8 cellular contexts compared by ENCODE assay signal in genomic region chr17:2050246-2050866, GRCh38. TPM values are rescaled to one million over a fixed set of nuclear protein-coding genes. Genes with fewer than 3 reads are reported as not detected.
DNase-seq lines count a peak whose midpoint lies in the region; ATAC-seq and TF ChIP-seq lines count a peak whose summit lies in the region.

No MANE protein-coding gene starts in this region.

- DNase-seq in DMS153 (lab: John Stamatoyannopoulos, UW) (peak; percentile 21), NCI-H2171 treated with DMSO at 0.1 percent for 48 hours (lab: John Stamatoyannopoulos, UW) (peak; percentile 70), myocyte (ENCODE audit: low read depth) (peak; percentile 65), suprapubic skin (ENCODE audit: low spot score in 2 of 2) (peak in 1 of 2 donors; percentile 84)
- DNase-seq in activated CD8-positive, alpha-beta memory T cell treated with anti-CD3 and anti-CD28 coated beads for 24 hours: peak; percentile 90

- WGBS in esophagus, 2 donors: 0 to 2% methylated on average over 32 to 72 of the region's 72 CpGs
- WGBS in suprapubic skin: no CpG with 5 or more reads among the region's 72 CpGs

- ATAC-seq in GM18873 (IDR thresholded peaks at IDR 0.05; ENCODE audit: low FRiP score, unreplicated experiment): no peak

- H3K27ac ChIP-seq in HEK293 (ENCODE audit: extremely low read depth, low read depth, low read length) (no peak overlapping the region; the same call in 1 of the 2 replicates), esophagus (ENCODE audit: low read depth in 2 of 2, low read length in 1 of 2) (peak overlapping the region in 1 of 2 donors; percentile 22), suprapubic skin (peak overlapping the region; percentile 48)

- CTCF ChIA-PET in HEK293 (lab: Yijun Ruan, JAX): interaction anchor here (1.9 kb wide), 1 partner anchor 194 kb away, joined by 5 read pairs; no protein-coding TSS in a partner anchor

- TF ChIP-seq CTCF in HEK293 (tag by site-specific recombination; IDR thresholded peaks at IDR 0.05): no peak
- no peak for TF ChIP-seq CTCF in suprapubic skin (IDR thresholded peaks at IDR 0.05)

- H3K9me3 ChIP-seq in HEK293 (ENCODE audit: control insufficient read depth, insufficient read depth, low read depth, low read length): no peaks in the 10 kb centered on the region
- H3K9me3 ChIP-seq in esophagus (ENCODE audit: control insufficient read depth in 2 of 2, insufficient read depth in 1 of 2, low read depth in 1 of 2, low read length in 1 of 2): peaks cover 0 to 2% of the 10 kb centered on the region in 2 donors
- no peaks in the 10 kb centered on the region for H3K9me3 ChIP-seq in suprapubic skin

- no peak for TF ChIP-seq EP300 in suprapubic skin (IDR thresholded peaks at IDR 0.05)

- H3K4me1 ChIP-seq in HEK293 (ENCODE audit: control insufficient read depth, insufficient read depth, low read length) (peaks cover 10% of the 10 kb centered on the region), esophagus (ENCODE audit: control insufficient read depth in 2 of 2, insufficient read depth in 2 of 2, low read length in 1 of 2) (peaks cover 3 to 17% of the 10 kb centered on the region in 2 donors), suprapubic skin (peaks cover 52% of the 10 kb centered on the region)

- no peaks in the 10 kb centered on the region; a peak in 1 of 3 replicates for H3K36me3 ChIP-seq in HEK293 (ENCODE audit: control insufficient read depth in 2 of 2, insufficient read depth in 1 of 2, low read length in 2 of 2)
- H3K36me3 ChIP-seq in esophagus (ENCODE audit: control insufficient read depth in 2 of 2, insufficient read depth in 2 of 2, low read length in 1 of 2): no peaks in the 10 kb centered on the region
- H3K36me3 ChIP-seq in suprapubic skin: no peaks in the 10 kb centered on the region

- no peak for TF ChIP-seq POLR2A in suprapubic skin (IDR thresholded peaks at IDR 0.05)

- POLR2A ChIA-PET in HEK293 (lab: Yijun Ruan, JAX): interaction anchor here (1.0 kb wide), 1 partner anchor 334 kb away, joined by 3 read pairs; no protein-coding TSS in a partner anchor

- H3K4me3 ChIP-seq in HEK293 (ENCODE audit: low read depth, low read length): peak overlapping the region; percentile 35
- H3K4me3 ChIP-seq in esophagus (ENCODE audit: low read depth in 1 of 2, low read length in 2 of 2): peak overlapping the region; percentile 58 to 69
- peak overlapping the region; percentile 85 for H3K4me3 ChIP-seq in suprapubic skin

- H3K27me3 ChIP-seq in esophagus (ENCODE audit: control insufficient read depth in 1 of 2, insufficient read depth in 2 of 2, low read length in 2 of 2): peaks cover 0 to 2% of the 10 kb centered on the region in 2 donors
- H3K27me3 ChIP-seq in suprapubic skin: peaks cover 28% of the 10 kb centered on the region

TF ChIP-seq in HEK293, 187 proteins besides CTCF, POLR2A, EP300 and RAD21 (continues in another document):
- TF ChIP-seq SP3 (tag by site-specific recombination; IDR thresholded peaks at IDR 0.05): peak; percentile 65
- TF ChIP-seq KLF10 (tag by site-specific recombination; IDR thresholded peaks at IDR 0.05): peak; percentile 82
- no peak for TF ChIP-seq ZNF560 (tag by site-specific recombination; IDR thresholded peaks at IDR 0.05; ENCODE audit: borderline replicate concordance)
- TF ChIP-seq GLIS2 (tag by site-specific recombination; IDR thresholded peaks at IDR 0.05): peak; percentile 84
- TF ChIP-seq ZNF677 (tag by site-specific recombination; IDR thresholded peaks at IDR 0.05): peak; percentile 50; the same call in 1 of the 2 replicates
- peak; percentile 72 for TF ChIP-seq ZNF335 (tag by site-specific recombination; conservative IDR thresholded peaks at IDR 0.05)
- TF ChIP-seq KLF9 (tag by site-specific recombination; IDR thresholded peaks at IDR 0.05; ENCODE audit: low read depth): peak; percentile 73
- no peak for TF ChIP-seq ZNF350 (tag by site-specific recombination; IDR thresholded peaks at IDR 0.05)
- peak; percentile 58; the same call in 1 of the 2 replicates for TF ChIP-seq ZNF423 (tag by site-specific recombination; IDR thresholded peaks at IDR 0.05)
- peak; percentile 88 for TF ChIP-seq PATZ1 (tag by site-specific recombination; IDR thresholded peaks at IDR 0.05)
- TF ChIP-seq ZBTB10 (tag by site-specific recombination; IDR thresholded peaks at IDR 0.05): 0 out of 2 replicates have a peak, but pooled peaks have one; percentile 51
- TF ChIP-seq IKZF3 (tag by site-specific recombination; IDR thresholded peaks at IDR 0.05): peak; percentile 75
- peak; percentile 99 for TF ChIP-seq ZNF629 (tag by site-specific recombination; IDR thresholded peaks at IDR 0.05)
- TF ChIP-seq ZFP3 (tag by site-specific recombination; IDR thresholded peaks at IDR 0.05; ENCODE audit: low read depth): no peak
- 0 out of 2 replicates have a peak, but pooled peaks have one; percentile 56 for TF ChIP-seq ZSCAN30 (tag by site-specific recombination; IDR thresholded peaks at IDR 0.05)
- no peak for TF ChIP-seq ZNF112 (tag by site-specific recombination; IDR thresholded peaks at IDR 0.05)
- TF ChIP-seq SP2 (tag by site-specific recombination; IDR thresholded peaks at IDR 0.05): peak; percentile 57
- TF ChIP-seq TRIM28 (IDR thresholded peaks at IDR 0.05; ENCODE audit: borderline replicate concordance, low read length): no peak
- TF ChIP-seq ZNF501 (tag by site-specific recombination; IDR thresholded peaks at IDR 0.05): no peak
- peak; percentile 59 for TF ChIP-seq ZIC2 (tag by site-specific recombination; IDR thresholded peaks at IDR 0.05)
- peak; percentile 61; the same call in 1 of the 2 replicates for TF ChIP-seq KLF8 (tag by site-specific recombination; IDR thresholded peaks at IDR 0.05)
- TF ChIP-seq ZNF223 (tag by site-specific recombination; IDR thresholded peaks at IDR 0.05): 0 out of 2 replicates have a peak, but pooled peaks have one; percentile 43
- peak; percentile 29; the same call in 1 of the 2 replicates for TF ChIP-seq ZNF561 (tag by site-specific recombination; IDR thresholded peaks at IDR 0.05; ENCODE audit: borderline replicate concordance)
- no peak for TF ChIP-seq MYNN (tag by site-specific recombination; IDR thresholded peaks at IDR 0.05; ENCODE audit: borderline replicate concordance)
- peak; percentile 57 for TF ChIP-seq EGR2 (tag by site-specific recombination; IDR thresholded peaks at IDR 0.05; ENCODE audit: low read depth)

RNA-seq across cellular contexts. Expression of gene HIC1, which starts 4.5 kb away (rescaled TPM):
- polyA plus RNA-seq in esophagus: 1 to 10 TPM; 1.4 to 1.6 TPM
- total RNA-seq in myocyte: 2.9 and 6.8 TPM in 2 replicates
- polyA plus RNA-seq in myocyte (2012): 1.9 TPM
- 1 to 10 TPM; 2.7 to 9.5 (median 4.9) TPM for total RNA-seq in suprapubic skin

RNA-seq across cellular contexts. Expression of gene OVCA2, which starts 8.5 kb away (rescaled TPM):
- 10 to 100 TPM; 38.4 to 55.6 TPM for polyA plus RNA-seq in esophagus
- total RNA-seq in myocyte (43.9 and 53.7 TPM in 2 replicates), suprapubic skin (10 to 100 TPM; 36.6 to 51.5 (median 42.7) TPM)
- 40.9 TPM for polyA plus RNA-seq in myocyte (2012)

RNA-seq across cellular contexts. Expression of gene DPH1, which starts 20.4 kb away (rescaled TPM):
- polyA plus RNA-seq in esophagus: 10 to 100 TPM; 18.8 to 21.0 TPM
- total RNA-seq in myocyte (36.1 and 39.4 TPM in 2 replicates), suprapubic skin (100 to 1,000 TPM in 1 of 4 donors, 10 to 100 TPM in 3; 58.7 to 115 (median 66.3) TPM)
- polyA plus RNA-seq in myocyte (2012): 42.4 TPM

RNA-seq across cellular contexts. Expression of gene RTN4RL1, which starts 25.2 kb away (rescaled TPM):
- 1 to 10 TPM in 1 of 2 donors, under 1 TPM in 1; 0.89 to 2.0 TPM for polyA plus RNA-seq in esophagus
- total RNA-seq in myocyte: 0.96 and 1.9 TPM in 2 replicates
- 0.29 TPM for polyA plus RNA-seq in myocyte (2012)
- 10 to 100 TPM; 16.4 to 24.8 (median 21.6) TPM for total RNA-seq in suprapubic skin

Comparison
In these comparisons a context has a peak if more than half of its experiments do, and no peak if none do; other contexts are left out.
1. H3K4me3 ChIP-seq: peak in every context shown above with its lines; median percentile 85 in suprapubic skin; 64 in esophagus; 35 in HEK293.